In the genomic region with DNA sequence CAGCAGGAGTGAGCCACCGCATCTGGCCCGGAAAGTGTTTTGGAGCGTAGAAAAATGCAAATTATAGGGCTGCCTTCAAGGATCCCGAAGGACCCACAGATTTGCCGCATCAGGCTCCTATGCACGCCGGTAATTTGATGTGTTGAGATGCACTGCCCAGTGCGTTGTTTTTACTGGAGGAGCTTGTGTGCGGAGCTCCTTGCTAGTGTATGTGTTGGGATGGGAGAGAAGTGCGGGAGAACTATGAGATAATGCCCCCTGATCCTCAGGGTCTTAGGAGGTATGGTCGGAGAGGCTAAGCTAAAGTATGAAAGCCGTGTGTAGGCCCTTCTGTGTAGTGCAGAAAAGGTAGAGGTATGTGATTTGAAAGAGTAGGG, we compare ENCODE assay signal across 1 cellular context.
A peak's percentile ranks its signal among the peaks of the same experiment; 100 is the strongest.
TF ChIP-seq lines count a peak whose summit lies in the region.

No MANE protein-coding gene starts in this region.

TF ChIP-seq in GM12878, 131 proteins besides CTCF, POLR2A, EP300 and RAD21 (continued from another document):
- TF ChIP-seq SKIL (IDR thresholded peaks at IDR 0.05; ENCODE audit: low read depth, poor library complexity, severe bottlenecking) (no peak), FOXM1 (IDR thresholded peaks at IDR 0.05; ENCODE audit: low read depth, low read length) (no peak), NFYA (IDR thresholded peaks at IDR 0.05; ENCODE audit: borderline replicate concordance, low read depth, low read length) (no peak), NR2C2 (IDR thresholded peaks at IDR 0.05; ENCODE audit: borderline replicate concordance, control insufficient read depth, insufficient read length, low read depth) (no peak), WRNIP1 (IDR thresholded peaks at IDR 0.05; ENCODE audit: borderline replicate concordance, low read depth, low read length) (0 out of 2 replicates have a peak, but pooled peaks have one; percentile 73), CBFB (IDR thresholded peaks at IDR 0.05; ENCODE audit: low read depth) (no peak), RELA (IDR thresholded peaks at IDR 0.05; ENCODE audit: borderline replicate concordance, partially characterized antibody) (no peak)
